15 cellular contexts compared by ENCODE assay signal in the genomic region with DNA sequence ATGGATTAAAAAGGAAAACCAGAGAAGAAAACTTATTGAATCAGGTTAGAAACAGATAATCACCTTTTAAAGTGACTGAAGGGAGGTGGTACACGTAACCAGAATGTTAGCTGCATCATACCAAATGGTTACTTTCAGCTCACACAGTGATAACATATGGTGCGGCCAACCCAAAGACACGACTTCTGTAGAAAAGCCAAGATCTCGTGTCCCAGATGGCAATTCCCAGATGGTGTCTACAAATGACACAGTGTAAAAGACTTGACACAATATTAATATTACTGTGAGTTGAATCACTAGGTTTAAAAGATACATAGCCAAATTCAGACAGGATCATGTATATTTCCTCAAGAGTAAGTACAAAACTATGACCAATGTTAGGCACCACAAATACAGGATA. TPM values are rescaled to one million over a fixed set of nuclear protein-coding genes. Genes with fewer than 3 reads are reported as not detected.
A peak's percentile ranks its signal among the peaks of the same experiment; 100 is the strongest.
DNase-seq lines count a peak whose midpoint lies in the region; ATAC-seq and TF ChIP-seq lines count a peak whose summit lies in the region.
"Had no signal": no experiment of that assay in that cellular context is flagged by ENCODE, and none has a peak within 500 bp of the region (broad histone marks: within the 10 kb centered on the region; RNA-seq: fewer than 3 reads in every experiment).

No MANE protein-coding gene starts in this region.

- H3K27ac ChIP-seq in body of pancreas (peak overlapping the region; percentile 64 to 82 (median 72)), mammary epithelial cell (ENCODE audit: insufficient read depth, low read depth, low read length) (no peak overlapping the region)
- H3K27ac ChIP-seq: HL-60 had no signal

- H3K79me2 ChIP-seq in mammary epithelial cell (ENCODE audit: insufficient read depth, low read length): peaks cover 49% of the 10 kb centered on the region

- ATAC-seq in body of pancreas (peak; percentile 49), sciatic nerve (no peak)

- H3K4me1 ChIP-seq in body of pancreas: peaks cover 81% of the 10 kb centered on the region
- peaks cover 8% of the 10 kb centered on the region for H3K4me1 ChIP-seq in mammary epithelial cell (ENCODE audit: insufficient read depth, low read length)

- H3K4me3 ChIP-seq in body of pancreas (no peak overlapping the region), mammary epithelial cell (replicated peaks in 1 of 3; ENCODE audit: insufficient read depth in 1 of 3, low read depth in 2 of 3, low read length in 3 of 3) (no peak overlapping the region)
- H3K4me3 ChIP-seq: HAP-1 had no signal

- H3K36me3 ChIP-seq in body of pancreas (replicated peaks in 1 of 2; ENCODE audit: insufficient read depth in 1 of 2, low read depth in 2 of 2): peaks cover 0 to 15% of the 10 kb centered on the region in 2 donors
- peaks cover 23% of the 10 kb centered on the region for H3K36me3 ChIP-seq in mammary epithelial cell (ENCODE audit: insufficient read depth, low read length)

- peak overlapping the region; percentile 20 for H3K27ac Mint-ChIP-seq in osteocyte (ENCODE audit: unreplicated experiment)

- no peak for TF ChIP-seq POLR2A in body of pancreas (IDR thresholded peaks at IDR 0.05)

- H3K9me3 ChIP-seq in body of pancreas: no peaks in the 10 kb centered on the region
- H3K9me3 ChIP-seq in mammary epithelial cell (replicated peaks; ENCODE audit: insufficient read depth, low read length): no peaks in the 10 kb centered on the region
- H3K9me3 ChIP-seq: HAP-1 had no signal

- intact Hi-C loops in body of pancreas (cut with DNase I): no loop called here
- intact Hi-C loops in sciatic nerve (cut with DNase I): no loop called here
- intact Hi-C loops in mammary epithelial cell (cut with micrococcal nuclease): no loop called here

- dilution Hi-C loops in mammary epithelial cell (cut with HindIII; ENCODE audit: low sequenced_read_pairs): no loop called here

- H3K9me3 Mint-ChIP-seq in osteocyte (ENCODE audit: unreplicated experiment): no peaks in the 10 kb centered on the region
- H3K9me3 Mint-ChIP-seq: CD14-positive monocyte had no signal

- TF ChIP-seq CTCF in body of pancreas (IDR thresholded peaks at IDR 0.05) (no peak), osteocyte (IDR thresholded peaks at IDR 0.05) (no peak), mammary epithelial cell (conservative IDR thresholded peaks at IDR 0.05 in 1 of 2, IDR thresholded peaks at IDR 0.05 in 1 of 2; ENCODE audit: extremely low read depth in 1 of 2, insufficient read depth in 1 of 2, low read depth in 1 of 2, low read length in 2 of 2) (no peak)

- CTCF ChIA-PET in mammary epithelial cell (lab: Charles Lee; ENCODE audit: low non-redundant PET): no interaction called here

- no peak overlapping the region for H3K4me3 Mint-ChIP-seq in osteocyte (ENCODE audit: unreplicated experiment)
- H3K4me3 Mint-ChIP-seq: CD14-positive monocyte had no signal

- no peaks in the 10 kb centered on the region for H3K27me3 Mint-ChIP-seq in osteocyte (ENCODE audit: unreplicated experiment)

- DNase-seq in DMS 273 (lab: John Stamatoyannopoulos, UW; ENCODE audit: unreplicated experiment): peak; percentile 80
- DNase-seq in NCI-H1694 (lab: John Stamatoyannopoulos, UW): peak; percentile 71
- peak; percentile 50 to 67 (median 58) for DNase-seq in body of pancreas
- DNase-seq in osteocyte (ENCODE audit: extremely low spot score, unreplicated experiment): no peak
- no peak for DNase-seq in NCI-H1417 (lab: John Stamatoyannopoulos, UW)
- DNase-seq in sciatic nerve (ENCODE audit: low spot score): no peak
- no peak for DNase-seq in mammary epithelial cell
- DNase-seq: COR-L47, NCI-H2029, NCI-H526, RPMI8226, SIG-M5 had no signal

- H3K4me1 Mint-ChIP-seq in osteocyte (ENCODE audit: unreplicated experiment): peaks cover 24% of the 10 kb centered on the region

- H4K20me1 ChIP-seq in mammary epithelial cell (ENCODE audit: insufficient read depth, low read length): no peaks in the 10 kb centered on the region

- BruUV-seq in mammary epithelial cell (replicated peaks; lab: Mats Ljungman, UMichigan): no TSS peak

- peaks cover 50% of the 10 kb centered on the region for H3K36me3 Mint-ChIP-seq in osteocyte (ENCODE audit: unreplicated experiment)

- in situ Hi-C loops in mammary epithelial cell (cut with MboI; ENCODE audit: low sequenced_read_pairs in 2 of 2): no loop called here

- no peak overlapping the region for H3K9ac ChIP-seq in mammary epithelial cell (ENCODE audit: insufficient read depth, low read length)

- no peak overlapping the region for H2AFZ ChIP-seq in mammary epithelial cell (ENCODE audit: low read depth, low read length)

- H3K4me2 ChIP-seq in mammary epithelial cell (ENCODE audit: insufficient read depth, low read depth, low read length): no peak overlapping the region

- H3K27me3 ChIP-seq in body of pancreas (no peaks in the 10 kb centered on the region), mammary epithelial cell (ENCODE audit: insufficient read depth, low read length) (no peaks in the 10 kb centered on the region)

- WGBS in body of pancreas, 2 donors: 33 to 57% methylated on average over 4 of the region's 4 CpGs
- WGBS in mammary epithelial cell (ENCODE audit: low coverage, missing lambda C conversion rate): 97% methylated on average over 3 of the region's 4 CpGs

RNA-seq across cellular contexts. Expression of a gene that starts 5.1 kb away (rescaled TPM):
- 10 to 100 TPM; 24.7 to 41.5 TPM for total RNA-seq in body of pancreas
- total RNA-seq in osteocyte: 25.2 and 26.0 TPM in 2 replicates
- 37.7 TPM for total RNA-seq in sciatic nerve
- total RNA-seq in mammary epithelial cell: 10 to 100 TPM; 26.2 to 34.7 TPM
- 25.0 TPM for polyA plus RNA-seq in mammary epithelial cell
- polyA minus RNA-seq in mammary epithelial cell: 30.0 TPM

Comparison
In these comparisons a context has a peak if more than half of its experiments do, and no peak if none do; other contexts are left out.
1. DNase-seq: peak in DMS 273 (single experiment), NCI-H1694 (single experiment) and body of pancreas (4 of 4); none in osteocyte (single experiment), NCI-H1417 (0 of 3), sciatic nerve (single experiment) and mammary epithelial cell (single experiment).